ENCODE assay signal across 9 cellular contexts in genomic region chr7:44583145-44583544, GRCh38. TPM values are rescaled to one million over a fixed set of nuclear protein-coding genes. Genes with fewer than 3 reads are reported as not detected.
DNase-seq lines count a peak whose midpoint lies in the region; ATAC-seq and TF ChIP-seq lines count a peak whose summit lies in the region.
"Had no signal": no experiment of that assay in that cellular context is flagged by ENCODE, and none has a peak within 500 bp of the region (broad histone marks: within the 10 kb centered on the region; RNA-seq: fewer than 3 reads in every experiment).

No MANE protein-coding gene starts in this region.

- no peaks in the 10 kb centered on the region; the same call in 1 of the 2 replicates for H3K4me1 ChIP-seq in BE2C

- peaks cover 34% of the 10 kb centered on the region for H3K36me3 ChIP-seq in BE2C

- H3K27me3 Mint-ChIP-seq in nephron (ENCODE audit: low read depth) = peaks cover 6% of the 10 kb centered on the region

- H3K4me1 Mint-ChIP-seq in nephron = peaks cover 27% of the 10 kb centered on the region

- no peaks in the 10 kb centered on the region for H3K27me3 ChIP-seq in BE2C
- H3K27me3 ChIP-seq in dorsolateral prefrontal cortex = no peaks in the 10 kb centered on the region

- no peaks in the 10 kb centered on the region for H3K9me3 Mint-ChIP-seq in nephron

- peaks cover 21% of the 10 kb centered on the region for H3K36me3 Mint-ChIP-seq in nephron (ENCODE audit: low read depth)

- H3K9me3 ChIP-seq in BE2C = no peaks in the 10 kb centered on the region

- no peak for DNase-seq in BE2C
- DNase-seq in NB4 (ENCODE audit: low read depth) = peak; percentile 12
- DNase-seq in dorsolateral prefrontal cortex = no peak
- DNase-seq in AG08396 (ENCODE audit: low spot score) = no peak
- no peak for DNase-seq in ACHN
- DNase-seq: NCI-H1930 had no signal

- no peak for TF ChIP-seq CTCF in BE2C (IDR thresholded peaks at IDR 0.05; ENCODE audit: low read depth, low read length)
- TF ChIP-seq CTCF in NB4 (IDR thresholded peaks at IDR 0.05; ENCODE audit: low read depth, low read length) = no peak
- TF ChIP-seq CTCF in dorsolateral prefrontal cortex (IDR thresholded peaks at IDR 0.05 in 54 of 56, conservative IDR thresholded peaks at IDR 0.05 in 2 of 56; ENCODE audit: low read depth in 1 of 56, partially characterized antibody in 56 of 56) = no peak
- no peak for TF ChIP-seq CTCF in nephron (IDR thresholded peaks at IDR 0.05; ENCODE audit: unreplicated experiment in 3 of 3)

- H3K27ac ChIP-seq in dorsolateral prefrontal cortex = peak overlapping the region in 57 of 59 donors; percentile 86 to 100 (median 98)

- H3K4me3 ChIP-seq in BE2C (ENCODE audit: low read depth, low read length) = peak overlapping the region; percentile 87
- peak overlapping the region; percentile 89 for H3K4me3 ChIP-seq in NB4 (ENCODE audit: low read depth, low read length)
- H3K4me3 ChIP-seq in dorsolateral prefrontal cortex = peak overlapping the region; percentile 65 to 100 (median 98)

- ATAC-seq in GM19324 (IDR thresholded peaks at IDR 0.05; ENCODE audit: low FRiP score, unreplicated experiment) = no peak
- ATAC-seq in esophagus mucosa = no peak

- peak overlapping the region; percentile 97 to 99 (median 99) for H3K27ac Mint-ChIP-seq in nephron

- intact Hi-C loops in dorsolateral prefrontal cortex (cut with DNase I) = loop anchor here (2.0 to 10.0 kb wide), 7 partner anchors 214 to 532 kb away; partner anchors contain the start of genes PPIA (in 2 of the 2), PURB (in 1 of the 2) and TBRG4 (in 1 of the 2)

- TF ChIP-seq POLR2A in NB4 (IDR thresholded peaks at IDR 0.05; ENCODE audit: extremely low read depth, insufficient read length) = no peak

- in situ Hi-C loops in ACHN (cut with HindIII; ENCODE audit: low pct_ligation_motif_present, low pct_unique_long_range_greater_than_20kb, low sequenced_read_pairs) = loop anchor here (25.0 kb wide), 1 partner anchor 254 kb away; the partner anchor contains the start of gene H2AZ2

- peak overlapping the region; percentile 86 to 91 (median 91) for H3K4me3 Mint-ChIP-seq in nephron

RNA-seq across cellular contexts. Expression of gene TMED4, which starts 1.1 kb away (rescaled TPM):
- 183 TPM for polyA plus RNA-seq in BE2C (2012; ENCODE audit: insufficient read depth, insufficient read length, low read depth)
- 10 to 100 TPM; 53.4 to 91.7 (median 69.9) TPM for total RNA-seq in dorsolateral prefrontal cortex
- total RNA-seq in esophagus mucosa = 33.9 TPM

RNA-seq across cellular contexts. Expression of gene DDX56, which starts 9.4 kb away (rescaled TPM):
- 313 TPM for polyA plus RNA-seq in BE2C (2012; ENCODE audit: insufficient read depth, insufficient read length, low read depth)
- total RNA-seq in dorsolateral prefrontal cortex = 10 to 100 TPM; 38.1 to 83.2 (median 61.5) TPM
- 51.8 TPM for total RNA-seq in esophagus mucosa

RNA-seq across cellular contexts. Expression of gene OGDH, which starts 23.3 kb away (rescaled TPM):
- 162 TPM for polyA plus RNA-seq in BE2C (2012; ENCODE audit: insufficient read depth, insufficient read length, low read depth)
- total RNA-seq in dorsolateral prefrontal cortex = 100 to 1,000 TPM in 116 of 120 experiments, 10 to 100 TPM in 4; 86.3 to 153 (median 120) TPM
- total RNA-seq in esophagus mucosa = 99.2 TPM

RNA-seq across cellular contexts. Expression of gene NPC1L1, which starts 42.0 kb away (rescaled TPM):
- polyA plus RNA-seq in BE2C (2012; ENCODE audit: insufficient read depth, insufficient read length, low read depth) = not detected
- 1 to 10 TPM in 19 of 120 experiments, under 1 TPM in 74, not detected in 27; 0.07 to 6.0 (median 0.33) TPM for total RNA-seq in dorsolateral prefrontal cortex
- not detected for total RNA-seq in esophagus mucosa
